12 cellular contexts compared by ENCODE assay signal in genomic region chrX:16603822-16604221, GRCh38. TPM values are rescaled to one million over a fixed set of nuclear protein-coding genes. Genes with fewer than 3 reads are reported as not detected.
DNase-seq lines count a peak whose midpoint lies in the region; ATAC-seq lines count a peak whose summit lies in the region.
"Had no signal": no experiment of that assay in that cellular context is flagged by ENCODE, and none has a peak within 500 bp of the region (broad histone marks: within the 10 kb centered on the region; RNA-seq: fewer than 3 reads in every experiment).

No MANE protein-coding gene starts in this region.

- peaks cover 8 to 39% (median 15%) of the 10 kb centered on the region in 4 donors for H3K4me1 Mint-ChIP-seq in CD4-positive, CD25-positive, alpha-beta regulatory T cell
- peaks cover 15% of the 10 kb centered on the region for H3K4me1 Mint-ChIP-seq in activated naive CD8-positive, alpha-beta T cell treated with anti-CD3 and anti-CD28 coated beads, Interleukin-2, amount 10 ng/mL, durations not matched to agents 7 days and 5 days
- peaks cover 5% of the 10 kb centered on the region for H3K4me1 Mint-ChIP-seq in memory B cell

- peak overlapping the region; percentile 24 for H3K9ac ChIP-seq in HUES6 (ENCODE audit: low read length)

- no peaks in the 10 kb centered on the region for H3K27me3 ChIP-seq in CD4-positive, CD25-positive, alpha-beta regulatory T cell (ENCODE audit: control insufficient read depth, insufficient read depth, low read length)
- H3K27me3 ChIP-seq in HUES6 (ENCODE audit: control insufficient read depth, insufficient read depth, low read length) = no peaks in the 10 kb centered on the region

- H3K4me1 ChIP-seq in CD4-positive, CD25-positive, alpha-beta regulatory T cell (ENCODE audit: control insufficient read depth, insufficient read depth, low read length, poor library complexity, severe bottlenecking) = peaks cover 9% of the 10 kb centered on the region
- peaks cover 14% of the 10 kb centered on the region; the same call in 1 of the 2 replicates for H3K4me1 ChIP-seq in HUES6 (ENCODE audit: control insufficient read depth, insufficient read depth, low read length)

- peak; percentile 40 to 62 for ATAC-seq in CD4-positive, CD25-positive, alpha-beta regulatory T cell (ENCODE audit: low read depth in 2 of 2)
- peak; percentile 42 for ATAC-seq in activated naive CD8-positive, alpha-beta T cell treated with anti-CD3 and anti-CD28 coated beads, Interleukin-2, amount 10 ng/mL, durations not matched to agents 7 days and 5 days (ENCODE audit: low read depth)
- ATAC-seq in memory B cell (ENCODE audit: low read depth) (no peak), GM21367 (IDR thresholded peaks at IDR 0.05; ENCODE audit: unreplicated experiment) (no peak)

- H3K4me3 ChIP-seq in CD4-positive, CD25-positive, alpha-beta regulatory T cell (ENCODE audit: low read depth, low read length) = peak overlapping the region; percentile 60
- no peak overlapping the region for H3K4me3 ChIP-seq in HUES6 (ENCODE audit: low read depth, low read length)

- DNase-seq in CD4-positive, CD25-positive, alpha-beta regulatory T cell = peak in 1 of 3 donors; percentile 70
- DNase-seq in activated naive CD8-positive, alpha-beta T cell treated with anti-CD3 and anti-CD28 coated beads, Interleukin-2, amount 10 ng/mL, durations not matched to agents 7 days and 5 days = no peak
- no peak for DNase-seq in memory B cell (ENCODE audit: low spot score in 2 of 2)
- DNase-seq in NCI-H2171 treated with DMSO at 0.1 percent for 48 hours (lab: John Stamatoyannopoulos, UW) = no peak
- no peak for DNase-seq in occipital lobe (lab: John Stamatoyannopoulos, UW)
- no peak for DNase-seq in iPS-NIHi7 (ENCODE audit: extremely low spot score)
- DNase-seq: activated CD8-positive, alpha-beta memory T cell treated with anti-CD3 and anti-CD28 coated beads, Interleukin-2, amount 50 U/mL, for 48 hours; NCI-H2029 had no signal

- no peaks in the 10 kb centered on the region for H3K9me3 ChIP-seq in CD4-positive, CD25-positive, alpha-beta regulatory T cell (ENCODE audit: control insufficient read depth in 2 of 2, low read length in 2 of 2)
- H3K9me3 ChIP-seq in HUES6 (ENCODE audit: control insufficient read depth, insufficient read depth, low read depth, low read length) = no peaks in the 10 kb centered on the region

- H3K4me3 Mint-ChIP-seq in CD4-positive, CD25-positive, alpha-beta regulatory T cell = peak overlapping the region; percentile 38 to 81 (median 74)
- peak overlapping the region; percentile 65 for H3K4me3 Mint-ChIP-seq in activated naive CD8-positive, alpha-beta T cell treated with anti-CD3 and anti-CD28 coated beads, Interleukin-2, amount 10 ng/mL, durations not matched to agents 7 days and 5 days
- peak overlapping the region; percentile 7 for H3K4me3 Mint-ChIP-seq in memory B cell

- no peaks in the 10 kb centered on the region for H3K9me3 Mint-ChIP-seq in CD4-positive, CD25-positive, alpha-beta regulatory T cell
- H3K9me3 Mint-ChIP-seq in activated naive CD8-positive, alpha-beta T cell treated with anti-CD3 and anti-CD28 coated beads, Interleukin-2, amount 10 ng/mL, durations not matched to agents 7 days and 5 days = no peaks in the 10 kb centered on the region
- H3K9me3 Mint-ChIP-seq in memory B cell = no peaks in the 10 kb centered on the region

- H3K27ac Mint-ChIP-seq in CD4-positive, CD25-positive, alpha-beta regulatory T cell = peak overlapping the region; percentile 81 to 96 (median 85)
- H3K27ac Mint-ChIP-seq in activated naive CD8-positive, alpha-beta T cell treated with anti-CD3 and anti-CD28 coated beads, Interleukin-2, amount 10 ng/mL, durations not matched to agents 7 days and 5 days = peak overlapping the region; percentile 86
- H3K27ac Mint-ChIP-seq in memory B cell = peak overlapping the region; percentile 24

- H3K27me3 Mint-ChIP-seq in CD4-positive, CD25-positive, alpha-beta regulatory T cell = no peaks in the 10 kb centered on the region
- no peaks in the 10 kb centered on the region for H3K27me3 Mint-ChIP-seq in activated naive CD8-positive, alpha-beta T cell treated with anti-CD3 and anti-CD28 coated beads, Interleukin-2, amount 10 ng/mL, durations not matched to agents 7 days and 5 days
- no peaks in the 10 kb centered on the region for H3K27me3 Mint-ChIP-seq in memory B cell

- peaks cover 3% of the 10 kb centered on the region for H3K36me3 Mint-ChIP-seq in CD4-positive, CD25-positive, alpha-beta regulatory T cell
- H3K36me3 Mint-ChIP-seq in activated naive CD8-positive, alpha-beta T cell treated with anti-CD3 and anti-CD28 coated beads, Interleukin-2, amount 10 ng/mL, durations not matched to agents 7 days and 5 days = no peaks in the 10 kb centered on the region
- peaks cover 7% of the 10 kb centered on the region for H3K36me3 Mint-ChIP-seq in memory B cell

- H3K36me3 ChIP-seq in CD4-positive, CD25-positive, alpha-beta regulatory T cell (ENCODE audit: control insufficient read depth, insufficient read depth, low read length) = no peaks in the 10 kb centered on the region
- H3K36me3 ChIP-seq in HUES6 (ENCODE audit: control insufficient read depth, insufficient read depth, low read length) = peaks cover 41% of the 10 kb centered on the region

- POLR2A ChIA-PET in activated naive CD8-positive, alpha-beta T cell treated with anti-CD3 and anti-CD28 coated beads, Interleukin-2, amount 10 ng/mL, durations not matched to agents 7 days and 5 days (lab: Charles Lee) = no interaction called here

- peak overlapping the region; percentile 66 for H3K27ac ChIP-seq in CD4-positive, CD25-positive, alpha-beta regulatory T cell (ENCODE audit: insufficient read depth, low read length, poor library complexity, severe bottlenecking)
- peak overlapping the region; percentile 32; the same call in 1 of the 2 replicates for H3K27ac ChIP-seq in HUES6 (ENCODE audit: low read depth, low read length)

RNA-seq across cellular contexts. Expression of gene S100G, which starts 46.1 kb away (rescaled TPM):
- not detected for total RNA-seq in CD4-positive, CD25-positive, alpha-beta regulatory T cell
- not detected for polyA plus RNA-seq in CD4-positive, CD25-positive, alpha-beta regulatory T cell
- total RNA-seq in activated naive CD8-positive, alpha-beta T cell treated with anti-CD3 and anti-CD28 coated beads, Interleukin-2, amount 10 ng/mL, durations not matched to agents 7 days and 5 days = not detected
- not detected for total RNA-seq in occipital lobe
- total RNA-seq: glomerular endothelial cell, mesenteric fat pad had no signal

Comparison
In these comparisons a context has a peak if more than half of its experiments do, and no peak if none do; other contexts are left out.
1. ATAC-seq: peak in CD4-positive, CD25-positive, alpha-beta regulatory T cell (2 of 2) and activated naive CD8-positive, alpha-beta T cell treated with anti-CD3 and anti-CD28 coated beads, Interleukin-2, amount 10 ng/mL, durations not matched to agents 7 days and 5 days (single experiment); none in memory B cell (single experiment) and GM21367 (single experiment).
2. H3K27ac Mint-ChIP-seq: peak in every context shown above with its lines; median percentile 86 in activated naive CD8-positive, alpha-beta T cell treated with anti-CD3 and anti-CD28 coated beads, Interleukin-2, amount 10 ng/mL, durations not matched to agents 7 days and 5 days; 85 in CD4-positive, CD25-positive, alpha-beta regulatory T cell; 24 in memory B cell.
3. H3K4me3 Mint-ChIP-seq: peak in every context shown above with its lines; median percentile 74 in CD4-positive, CD25-positive, alpha-beta regulatory T cell; 65 in activated naive CD8-positive, alpha-beta T cell treated with anti-CD3 and anti-CD28 coated beads, Interleukin-2, amount 10 ng/mL, durations not matched to agents 7 days and 5 days; 7 in memory B cell.